In the genomic region with DNA sequence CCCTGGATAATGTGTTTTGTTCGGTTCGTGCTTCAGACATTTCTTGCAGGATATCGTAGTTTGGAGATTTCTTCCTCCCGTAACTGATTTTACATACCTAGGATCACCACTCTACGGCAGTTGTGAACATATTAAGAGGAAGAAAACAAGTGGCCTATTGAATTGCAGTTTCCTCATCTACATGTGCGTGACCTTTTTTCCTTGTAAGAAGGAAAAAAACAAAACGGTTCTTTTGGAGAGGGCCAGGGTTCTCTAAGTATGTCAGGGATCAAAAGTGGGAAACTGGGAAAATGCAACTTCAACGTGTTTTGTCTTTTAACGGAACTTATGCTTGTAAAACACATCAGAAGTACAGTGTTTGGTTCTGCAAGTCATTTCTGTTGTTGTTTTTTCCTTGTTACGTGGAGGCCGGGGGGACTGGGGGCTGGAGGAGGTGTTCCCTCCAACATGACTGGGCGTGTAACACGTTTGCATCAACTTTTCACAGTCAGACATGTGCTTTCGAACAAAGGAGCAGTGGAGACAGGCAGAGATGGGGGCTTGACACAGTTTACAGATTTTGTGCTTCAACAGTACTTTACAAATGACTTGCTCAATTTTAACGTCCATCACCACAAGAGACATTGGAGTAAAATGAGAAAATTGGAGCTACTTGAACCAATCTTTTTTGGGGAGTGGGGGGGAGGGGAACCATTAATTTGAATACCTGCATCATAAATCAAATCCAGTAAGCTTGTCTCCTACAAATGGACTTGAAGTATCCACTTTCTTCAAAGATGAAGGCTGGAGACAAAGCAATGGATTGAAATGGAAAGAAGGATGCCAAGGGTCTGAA, we compare ENCODE assay signal across 8 cellular contexts. TPM values are rescaled to one million over a fixed set of nuclear protein-coding genes. Genes with fewer than 3 reads are reported as not detected.
A peak's percentile ranks its signal among the peaks of the same experiment; 100 is the strongest.
DNase-seq lines count a peak whose midpoint lies in the region; ATAC-seq, FAIRE-seq and TF ChIP-seq lines count a peak whose summit lies in the region.

No MANE protein-coding gene starts in this region.

- H3K27ac Mint-ChIP-seq in activated naive CD4-positive, alpha-beta T cell treated with anti-CD3 and anti-CD28 coated beads for 36 hours: peak overlapping the region; percentile 100

- peak overlapping the region; percentile 84 to 90 (median 90) for H3K4me3 ChIP-seq in skeletal muscle tissue (ENCODE audit: low read length in 3 of 3)

- H3K27me3 Mint-ChIP-seq in activated naive CD4-positive, alpha-beta T cell treated with anti-CD3 and anti-CD28 coated beads for 36 hours (ENCODE audit: low read depth): no peaks in the 10 kb centered on the region

- peaks cover 48% of the 10 kb centered on the region for H3K36me3 Mint-ChIP-seq in activated naive CD4-positive, alpha-beta T cell treated with anti-CD3 and anti-CD28 coated beads for 36 hours (ENCODE audit: low read depth)

- peak overlapping the region; percentile 99 for H3K4me3 Mint-ChIP-seq in activated naive CD4-positive, alpha-beta T cell treated with anti-CD3 and anti-CD28 coated beads for 36 hours

- DNase-seq in GM12892 (ENCODE audit: insufficient read length): no peak
- peak; percentile 80 for DNase-seq in NCI-H526 treated with DMSO at 0.1 percent for 48 hours (lab: John Stamatoyannopoulos, UW)
- DNase-seq in activated naive CD4-positive, alpha-beta T cell treated with anti-CD3 and anti-CD28 coated beads for 36 hours: peak; percentile 87
- peak; percentile 15 for DNase-seq in left ventricle myocardium superior
- DNase-seq in occipital lobe (lab: John Stamatoyannopoulos, UW): no peak
- DNase-seq in LoVo (ENCODE audit: low spot score): no peak

- peak; percentile 76 for FAIRE-seq in GM12892 (lab: Jason Lieb, UNC)

- peaks cover 0 to 1% (median 0%) of the 10 kb centered on the region in 3 donors for H3K36me3 ChIP-seq in skeletal muscle tissue (ENCODE audit: control insufficient read depth in 3 of 3, insufficient read depth in 3 of 3, low read length in 3 of 3)

- H3K27me3 ChIP-seq in skeletal muscle tissue (ENCODE audit: control insufficient read depth in 3 of 3, insufficient read depth in 3 of 3, low read length in 3 of 3): no peaks in the 10 kb centered on the region

- H3K9me3 Mint-ChIP-seq in activated naive CD4-positive, alpha-beta T cell treated with anti-CD3 and anti-CD28 coated beads for 36 hours: no peaks in the 10 kb centered on the region

- H3K9ac ChIP-seq in skeletal muscle tissue (ENCODE audit: low read depth in 1 of 3, low read length in 3 of 3): peak overlapping the region; percentile 13 to 100 (median 100)

- ATAC-seq in left ventricle myocardium superior: no peak
- ATAC-seq in HG02610 (IDR thresholded peaks at IDR 0.05; ENCODE audit: unreplicated experiment): no peak

- peak; percentile 64 for TF ChIP-seq POLR2A in GM12892 (IDR thresholded peaks at IDR 0.05; ENCODE audit: low read depth, low read length)

- CTCF ChIA-PET in activated naive CD4-positive, alpha-beta T cell treated with anti-CD3 and anti-CD28 coated beads for 36 hours (lab: Charles Lee): interaction anchor here (1.0 kb wide), 1 partner anchor 96 kb away, joined by 3 read pairs; no protein-coding TSS in a partner anchor

- H3K9me3 ChIP-seq in skeletal muscle tissue (ENCODE audit: control insufficient read depth in 3 of 3, low read length in 3 of 3): no peaks in the 10 kb centered on the region

- H3K4me1 Mint-ChIP-seq in activated naive CD4-positive, alpha-beta T cell treated with anti-CD3 and anti-CD28 coated beads for 36 hours (ENCODE audit: low read depth): peaks cover 56% of the 10 kb centered on the region

- peak overlapping the region; percentile 100 for H3K27ac ChIP-seq in skeletal muscle tissue (ENCODE audit: low read depth, low read length)

- intact Hi-C loops in activated naive CD4-positive, alpha-beta T cell treated with anti-CD3 and anti-CD28 coated beads for 36 hours (cut with micrococcal nuclease): loop anchor here (2.0 to 5.0 kb wide), 2 partner anchors 32 to 491 kb away; no protein-coding TSS in a partner anchor
- intact Hi-C loops in left ventricle myocardium superior (cut with micrococcal nuclease): no loop called here

- H3K4me1 ChIP-seq in skeletal muscle tissue (ENCODE audit: control insufficient read depth in 3 of 3, insufficient read depth in 3 of 3, low read length in 3 of 3): peaks cover 42 to 64% (median 63%) of the 10 kb centered on the region in 3 donors

RNA-seq across cellular contexts. Expression of a gene that starts 3.8 kb away (rescaled TPM):
- polyA plus RNA-seq in GM12892 (2012; ENCODE audit: missing spikeins): 26.0 TPM
- total RNA-seq in activated naive CD4-positive, alpha-beta T cell treated with anti-CD3 and anti-CD28 coated beads for 36 hours: 10 to 100 TPM; 46.0 to 48.8 TPM
- 22.1 TPM for total RNA-seq in left ventricle myocardium superior
- 14.6 TPM for total RNA-seq in skeletal muscle tissue
- 11.2 TPM for total RNA-seq in occipital lobe

RNA-seq across cellular contexts. Expression of a gene that starts 20.9 kb away (rescaled TPM):
- 109 TPM for polyA plus RNA-seq in GM12892 (2012; ENCODE audit: missing spikeins)
- 100 to 1,000 TPM; 160 to 161 TPM for total RNA-seq in activated naive CD4-positive, alpha-beta T cell treated with anti-CD3 and anti-CD28 coated beads for 36 hours
- total RNA-seq in left ventricle myocardium superior (41.9 TPM), skeletal muscle tissue (71.0 TPM), occipital lobe (76.3 TPM)

Comparison
In these comparisons a context has a peak if more than half of its experiments do, and no peak if none do; other contexts are left out.
1. DNase-seq: peak in NCI-H526 treated with DMSO at 0.1 percent for 48 hours (single experiment), activated naive CD4-positive, alpha-beta T cell treated with anti-CD3 and anti-CD28 coated beads for 36 hours (single experiment) and left ventricle myocardium superior (single experiment); none in GM12892 (single experiment), occipital lobe (single experiment) and LoVo (single experiment).